In the genomic region with DNA sequence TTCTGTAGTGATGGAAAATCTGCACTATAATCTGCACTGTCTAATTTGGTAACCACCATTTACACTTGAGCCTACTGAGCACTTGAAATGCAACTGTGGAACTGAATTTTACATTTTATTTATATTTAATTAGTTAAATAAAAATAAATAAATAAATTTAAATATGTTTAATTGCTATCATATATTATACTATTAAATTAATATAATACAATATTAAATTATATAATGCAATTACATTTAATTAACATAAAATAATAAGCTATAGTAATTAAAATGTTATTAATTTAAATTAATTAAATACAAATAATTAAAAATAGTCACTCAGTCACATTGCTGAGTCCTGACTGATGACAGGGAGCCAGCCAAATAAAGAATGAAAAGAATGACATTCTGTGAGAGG, we compare ENCODE assay signal across 18 cellular contexts.
A peak's percentile ranks its signal among the peaks of the same experiment; 100 is the strongest.
DNase-seq lines count a peak whose midpoint lies in the region; ATAC-seq, FAIRE-seq and TF ChIP-seq lines count a peak whose summit lies in the region.
"Had no signal": no experiment of that assay in that cellular context is flagged by ENCODE, and none has a peak within 500 bp of the region (broad histone marks: within the 10 kb centered on the region; RNA-seq: fewer than 3 reads in every experiment).

No MANE protein-coding gene starts in this region.

- POLR2A ChIA-PET in WTC11 (lab: Charles Lee), result no interaction called here

- no peak overlapping the region for H3K27ac ChIP-seq in small intestine (ENCODE audit: low read depth in 1 of 2, low read length in 1 of 2)

- no peak overlapping the region for H3K4me3 Mint-ChIP-seq in WTC11
- H3K4me3 Mint-ChIP-seq: CD4-positive, alpha-beta memory T cell; GM23338; H9 had no signal

- H3K27me3 ChIP-seq in small intestine (ENCODE audit: control insufficient read depth in 2 of 2, insufficient read depth in 2 of 2, low read length in 2 of 2), result no peaks in the 10 kb centered on the region

- H3K27ac Mint-ChIP-seq in WTC11, result no peak overlapping the region
- H3K27ac Mint-ChIP-seq: CD4-positive, alpha-beta memory T cell; GM23338; H9 had no signal

- no peaks in the 10 kb centered on the region for H3K27me3 Mint-ChIP-seq in WTC11 (ENCODE audit: low read depth)
- H3K27me3 Mint-ChIP-seq: CD4-positive, alpha-beta memory T cell had no signal

- DNase-seq in WTC11 (ENCODE audit: low spot score), result no peak
- DNase-seq in frontal cortex (ENCODE audit: low spot score in 2 of 2), result no peak
- DNase-seq in small intestine, result no peak
- no peak for DNase-seq in stimulated activated CD4-positive, alpha-beta T cell treated with anti-CD3 and anti-CD28 coated beads, Interleukin-2, amount 100 ng/mL, for 24 hours
- DNase-seq: 8988T; C1 segment of cervical spinal cord; Calu3; CD4-positive, alpha-beta memory T cell; COR-L47; DMS53; DMS79 treated with DMSO at 0.1 percent for 48 hours; H9 had no signal

- no peaks in the 10 kb centered on the region for H3K4me1 Mint-ChIP-seq in WTC11
- H3K4me1 Mint-ChIP-seq: CD4-positive, alpha-beta memory T cell; GM23338 had no signal

- no peak for ATAC-seq in WTC11
- no peak for ATAC-seq in GM19023 (IDR thresholded peaks at IDR 0.05; ENCODE audit: unreplicated experiment)
- no peak for ATAC-seq in GM18867 (IDR thresholded peaks at IDR 0.05; ENCODE audit: unreplicated experiment)
- ATAC-seq: GM23338, HCT116 had no signal

- CTCF ChIA-PET in WTC11 (lab: Charles Lee), result no interaction called here

- peaks cover 12% of the 10 kb centered on the region for H3K9me3 Mint-ChIP-seq in WTC11
- H3K9me3 Mint-ChIP-seq: GM23338 had no signal

- H3K36me3 Mint-ChIP-seq in WTC11, result peaks cover 5% of the 10 kb centered on the region; the same call in 1 of the 2 replicates
- H3K36me3 Mint-ChIP-seq: CD4-positive, alpha-beta memory T cell had no signal

- H3K4me3 ChIP-seq in small intestine (ENCODE audit: low read depth in 1 of 2, low read length in 2 of 2), result no peak overlapping the region
- H3K4me3 ChIP-seq: GM23338 had no signal

- no peaks in the 10 kb centered on the region for H3K9me3 ChIP-seq in small intestine (ENCODE audit: control insufficient read depth, low read depth)

- no peaks in the 10 kb centered on the region for H3K36me3 ChIP-seq in small intestine (ENCODE audit: control insufficient read depth in 2 of 2, insufficient read depth in 2 of 2, low read length in 2 of 2)

- FAIRE-seq in G401.6 (lab: Jason Lieb, UNC) (peak; percentile 87), frontal cortex (lab: Jason Lieb, UNC) (peak; percentile 92), small intestine (lab: Jason Lieb, UNC) (peak; percentile 81)
- FAIRE-seq: GM12892 had no signal

- no peaks in the 10 kb centered on the region for H3K4me1 ChIP-seq in small intestine (ENCODE audit: control insufficient read depth in 2 of 2, insufficient read depth in 1 of 2, low read depth in 1 of 2, low read length in 1 of 2)

- TF ChIP-seq CTCF in WTC11 (IDR thresholded peaks at IDR 0.05), result no peak

TF ChIP-seq in WTC11, 78 proteins besides CTCF, POLR2A, EP300 and RAD21:
- TF ChIP-seq, protein P1, sequence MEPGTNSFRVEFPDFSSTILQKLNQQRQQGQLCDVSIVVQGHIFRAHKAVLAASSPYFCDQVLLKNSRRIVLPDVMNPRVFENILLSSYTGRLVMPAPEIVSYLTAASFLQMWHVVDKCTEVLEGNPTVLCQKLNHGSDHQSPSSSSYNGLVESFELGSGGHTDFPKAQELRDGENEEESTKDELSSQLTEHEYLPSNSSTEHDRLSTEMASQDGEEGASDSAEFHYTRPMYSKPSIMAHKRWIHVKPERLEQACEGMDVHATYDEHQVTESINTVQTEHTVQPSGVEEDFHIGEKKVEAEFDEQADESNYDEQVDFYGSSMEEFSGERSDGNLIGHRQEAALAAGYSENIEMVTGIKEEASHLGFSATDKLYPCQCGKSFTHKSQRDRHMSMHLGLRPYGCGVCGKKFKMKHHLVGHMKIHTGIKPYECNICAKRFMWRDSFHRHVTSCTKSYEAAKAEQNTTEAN (CRISPR knock-in tag; IDR thresholded peaks at IDR 0.05), result no peak
- peak; percentile 99 for TF ChIP-seq HMGA2 (CRISPR knock-in tag; IDR thresholded peaks at IDR 0.05)
TF ChIP-seq in WTC11: peak in this region for 1.
